19 cellular contexts compared by ENCODE assay signal in the genomic region with DNA sequence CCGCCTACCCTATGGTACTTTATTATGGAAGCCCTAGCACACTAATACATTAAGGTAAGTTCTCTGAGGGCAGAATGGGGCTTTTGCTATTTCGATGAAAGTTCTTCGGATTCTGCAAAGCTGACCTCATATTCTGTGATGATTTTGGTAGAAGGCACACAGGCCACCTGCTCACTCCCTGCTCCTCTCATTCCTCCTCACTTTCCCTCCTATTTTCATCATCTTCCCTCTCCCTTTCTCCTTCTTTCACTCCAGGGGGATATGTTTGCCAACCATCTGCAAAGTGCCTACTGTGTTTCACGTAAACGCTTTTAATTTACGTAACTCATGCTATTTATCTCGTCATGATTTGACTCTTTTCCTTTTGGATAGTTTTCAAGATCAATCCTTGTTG.
"Had no signal": no experiment of that assay in that cellular context is flagged by ENCODE, and none has a peak within 500 bp of the region (broad histone marks: within the 10 kb centered on the region; RNA-seq: fewer than 3 reads in every experiment).

No MANE protein-coding gene starts in this region.

- DNase-seq: activated CD4-positive, alpha-beta T cell treated with anti-CD3 and anti-CD28 coated beads for 1 hour; activated CD8-positive, alpha-beta memory T cell treated with anti-CD3 and anti-CD28 coated beads for 24 hours; activated CD8-positive, alpha-beta memory T cell treated with anti-CD3 and anti-CD28 coated beads, Interleukin-2, amount 50 U/mL, for 48 hours; activated effector memory CD4-positive, alpha-beta T cell treated with anti-CD3 and anti-CD28 coated beads, Interleukin-2, amount 50 U/mL, for 16 hours; activated T-cell treated with anti-CD3 and anti-CD28 coated beads, Interleukin-2, amount 50 U/mL, for 72 hours; dorsolateral prefrontal cortex; head of caudate nucleus; left ventricle myocardium inferior; mammary epithelial cell; naive B cell; stimulated activated CD4-positive, alpha-beta T cell treated with anti-CD3 and anti-CD28 coated beads, Interleukin-15, amount 100 ng/mL, for 24 hours; stimulated activated CD4-positive, alpha-beta T cell treated with anti-CD3 and anti-CD28 coated beads, Interleukin-2, amount 100 ng/mL, for 48 hours; T-helper 2 cell; upper lobe of left lung had no signal

- H3K9me3 ChIP-seq: left ventricle myocardium inferior, right atrium auricular region, suprapubic skin, upper lobe of left lung had no signal

- H3K27ac ChIP-seq: neural progenitor cell, suprapubic skin, VCaP had no signal

- H3K4me3 ChIP-seq: dorsolateral prefrontal cortex, left ventricle myocardium inferior, neural progenitor cell, right atrium auricular region, skin epidermis, suprapubic skin, upper lobe of left lung had no signal

- H3K9ac ChIP-seq: neural progenitor cell had no signal

- H3K36me3 ChIP-seq: left ventricle myocardium inferior, neural progenitor cell, right atrium auricular region, suprapubic skin, upper lobe of left lung had no signal

- H3K27me3 ChIP-seq: dorsolateral prefrontal cortex, right atrium auricular region, suprapubic skin, upper lobe of left lung had no signal
